In the genomic region with DNA sequence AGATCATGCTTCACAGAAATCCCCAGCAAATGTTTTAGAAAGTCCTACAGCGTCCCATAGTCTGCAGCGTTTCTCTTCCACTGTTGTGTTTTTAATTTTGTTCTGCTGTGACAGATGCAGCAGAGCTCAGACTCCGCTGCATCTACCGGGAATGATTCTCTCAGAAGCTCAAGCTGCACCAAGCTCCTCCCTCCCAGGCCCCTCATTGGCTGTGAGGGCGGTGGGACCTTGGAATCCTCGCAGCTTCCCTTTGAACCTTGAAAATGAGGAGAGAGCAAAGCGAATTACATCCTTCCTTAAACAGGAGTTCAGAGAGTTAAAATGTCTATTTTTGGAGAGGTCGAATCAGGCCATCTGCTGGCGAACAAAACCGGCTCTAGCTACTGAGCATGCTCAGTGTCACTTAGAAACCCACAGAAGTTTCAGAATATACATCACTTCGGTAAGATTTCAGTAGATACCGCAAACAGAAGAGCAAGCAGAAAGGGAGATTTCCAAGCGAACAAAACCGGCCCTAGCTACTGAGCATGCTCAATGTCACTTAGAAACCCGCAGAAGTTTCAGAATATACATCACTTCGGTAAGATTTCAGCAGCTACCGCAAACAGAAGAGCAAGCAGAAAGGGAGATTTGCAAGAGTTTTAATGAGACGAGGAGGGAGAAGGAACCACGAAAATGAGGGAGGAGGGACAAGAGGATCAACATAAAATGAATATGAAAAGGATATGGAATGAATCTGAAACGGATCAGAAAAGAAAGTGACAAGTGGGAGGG, we compare ENCODE assay signal across 1 cellular context.
TF ChIP-seq lines count a peak whose summit lies in the region.

A gene (minus strand): TSS at position 144 of the 774 bp plus-strand sequence. CDS start 188 bp downstream, outside the sequence.

TF ChIP-seq in GM12878, 131 proteins besides CTCF, POLR2A, EP300 and RAD21 (continued from another document and continues in another):
- TF ChIP-seq JUND (IDR thresholded peaks at IDR 0.05; ENCODE audit: low read depth, low read length) = 0 out of 2 replicates have a peak, but pooled peaks have one; percentile 23
- TF ChIP-seq, protein P1, sequence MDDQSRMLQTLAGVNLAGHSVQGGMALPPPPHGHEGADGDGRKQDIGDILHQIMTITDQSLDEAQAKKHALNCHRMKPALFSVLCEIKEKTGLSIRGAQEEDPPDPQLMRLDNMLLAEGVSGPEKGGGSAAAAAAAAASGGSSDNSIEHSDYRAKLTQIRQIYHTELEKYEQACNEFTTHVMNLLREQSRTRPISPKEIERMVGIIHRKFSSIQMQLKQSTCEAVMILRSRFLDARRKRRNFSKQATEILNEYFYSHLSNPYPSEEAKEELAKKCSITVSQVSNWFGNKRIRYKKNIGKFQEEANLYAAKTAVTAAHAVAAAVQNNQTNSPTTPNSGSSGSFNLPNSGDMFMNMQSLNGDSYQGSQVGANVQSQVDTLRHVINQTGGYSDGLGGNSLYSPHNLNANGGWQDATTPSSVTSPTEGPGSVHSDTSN (IDR thresholded peaks at IDR 0.05; ENCODE audit: insufficient replicate concordance, low read depth, low read length) = no peak
- no peak for TF ChIP-seq EGR1 (IDR thresholded peaks at IDR 0.05; ENCODE audit: borderline replicate concordance in 1 of 2, low read depth in 2 of 2, low read length in 2 of 2)
- TF ChIP-seq SP1 (IDR thresholded peaks at IDR 0.05; ENCODE audit: low read depth, low read length) = no peak
- no peak for TF ChIP-seq SIN3A (IDR thresholded peaks at IDR 0.05; ENCODE audit: low read depth, low read length)
- TF ChIP-seq, protein P2, sequence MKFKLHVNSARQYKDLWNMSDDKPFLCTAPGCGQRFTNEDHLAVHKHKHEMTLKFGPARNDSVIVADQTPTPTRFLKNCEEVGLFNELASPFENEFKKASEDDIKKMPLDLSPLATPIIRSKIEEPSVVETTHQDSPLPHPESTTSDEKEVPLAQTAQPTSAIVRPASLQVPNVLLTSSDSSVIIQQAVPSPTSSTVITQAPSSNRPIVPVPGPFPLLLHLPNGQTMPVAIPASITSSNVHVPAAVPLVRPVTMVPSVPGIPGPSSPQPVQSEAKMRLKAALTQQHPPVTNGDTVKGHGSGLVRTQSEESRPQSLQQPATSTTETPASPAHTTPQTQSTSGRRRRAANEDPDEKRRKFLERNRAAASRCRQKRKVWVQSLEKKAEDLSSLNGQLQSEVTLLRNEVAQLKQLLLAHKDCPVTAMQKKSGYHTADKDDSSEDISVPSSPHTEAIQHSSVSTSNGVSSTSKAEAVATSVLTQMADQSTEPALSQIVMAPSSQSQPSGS (IDR thresholded peaks at IDR 0.05; ENCODE audit: low read length) = peak; percentile 81
- TF ChIP-seq CEBPB (IDR thresholded peaks at IDR 0.05; ENCODE audit: borderline replicate concordance in 1 of 2, low read depth in 2 of 2, low read length in 2 of 2) = no peak
- TF ChIP-seq, protein P3, sequence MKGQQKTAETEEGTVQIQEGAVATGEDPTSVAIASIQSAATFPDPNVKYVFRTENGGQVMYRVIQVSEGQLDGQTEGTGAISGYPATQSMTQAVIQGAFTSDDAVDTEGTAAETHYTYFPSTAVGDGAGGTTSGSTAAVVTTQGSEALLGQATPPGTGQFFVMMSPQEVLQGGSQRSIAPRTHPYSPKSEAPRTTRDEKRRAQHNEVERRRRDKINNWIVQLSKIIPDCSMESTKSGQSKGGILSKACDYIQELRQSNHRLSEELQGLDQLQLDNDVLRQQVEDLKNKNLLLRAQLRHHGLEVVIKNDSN (IDR thresholded peaks at IDR 0.05; ENCODE audit: borderline replicate concordance, extremely low read length, insufficient read depth, low read depth, low read length) = no peak
- TF ChIP-seq JUNB (IDR thresholded peaks at IDR 0.05) = peak; percentile 54; the same call in 1 of the 2 replicates
- TF ChIP-seq MXI1 (IDR thresholded peaks at IDR 0.05; ENCODE audit: low read depth, low read length) = peak; percentile 57; the same call in 1 of the 2 replicates
- TF ChIP-seq NFYA (IDR thresholded peaks at IDR 0.05; ENCODE audit: borderline replicate concordance, low read depth, low read length) = no peak
- peak; percentile 96 for TF ChIP-seq RUNX3 (IDR thresholded peaks at IDR 0.05; ENCODE audit: low read length)
- peak; percentile 87 for TF ChIP-seq FOXM1 (IDR thresholded peaks at IDR 0.05; ENCODE audit: low read depth, low read length)
- TF ChIP-seq ZNF274 (IDR thresholded peaks at IDR 0.05; ENCODE audit: insufficient read depth, insufficient read length) = no peak
- TF ChIP-seq, protein P4, sequence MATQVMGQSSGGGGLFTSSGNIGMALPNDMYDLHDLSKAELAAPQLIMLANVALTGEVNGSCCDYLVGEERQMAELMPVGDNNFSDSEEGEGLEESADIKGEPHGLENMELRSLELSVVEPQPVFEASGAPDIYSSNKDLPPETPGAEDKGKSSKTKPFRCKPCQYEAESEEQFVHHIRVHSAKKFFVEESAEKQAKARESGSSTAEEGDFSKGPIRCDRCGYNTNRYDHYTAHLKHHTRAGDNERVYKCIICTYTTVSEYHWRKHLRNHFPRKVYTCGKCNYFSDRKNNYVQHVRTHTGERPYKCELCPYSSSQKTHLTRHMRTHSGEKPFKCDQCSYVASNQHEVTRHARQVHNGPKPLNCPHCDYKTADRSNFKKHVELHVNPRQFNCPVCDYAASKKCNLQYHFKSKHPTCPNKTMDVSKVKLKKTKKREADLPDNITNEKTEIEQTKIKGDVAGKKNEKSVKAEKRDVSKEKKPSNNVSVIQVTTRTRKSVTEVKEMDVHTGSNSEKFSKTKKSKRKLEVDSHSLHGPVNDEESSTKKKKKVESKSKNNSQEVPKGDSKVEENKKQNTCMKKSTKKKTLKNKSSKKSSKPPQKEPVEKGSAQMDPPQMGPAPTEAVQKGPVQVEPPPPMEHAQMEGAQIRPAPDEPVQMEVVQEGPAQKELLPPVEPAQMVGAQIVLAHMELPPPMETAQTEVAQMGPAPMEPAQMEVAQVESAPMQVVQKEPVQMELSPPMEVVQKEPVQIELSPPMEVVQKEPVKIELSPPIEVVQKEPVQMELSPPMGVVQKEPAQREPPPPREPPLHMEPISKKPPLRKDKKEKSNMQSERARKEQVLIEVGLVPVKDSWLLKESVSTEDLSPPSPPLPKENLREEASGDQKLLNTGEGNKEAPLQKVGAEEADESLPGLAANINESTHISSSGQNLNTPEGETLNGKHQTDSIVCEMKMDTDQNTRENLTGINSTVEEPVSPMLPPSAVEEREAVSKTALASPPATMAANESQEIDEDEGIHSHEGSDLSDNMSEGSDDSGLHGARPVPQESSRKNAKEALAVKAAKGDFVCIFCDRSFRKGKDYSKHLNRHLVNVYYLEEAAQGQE (IDR thresholded peaks at IDR 0.05; ENCODE audit: low read depth, low read length) = no peak
- no peak for TF ChIP-seq ZNF207 (IDR thresholded peaks at IDR 0.05; ENCODE audit: borderline replicate concordance)
- TF ChIP-seq, protein P5, sequence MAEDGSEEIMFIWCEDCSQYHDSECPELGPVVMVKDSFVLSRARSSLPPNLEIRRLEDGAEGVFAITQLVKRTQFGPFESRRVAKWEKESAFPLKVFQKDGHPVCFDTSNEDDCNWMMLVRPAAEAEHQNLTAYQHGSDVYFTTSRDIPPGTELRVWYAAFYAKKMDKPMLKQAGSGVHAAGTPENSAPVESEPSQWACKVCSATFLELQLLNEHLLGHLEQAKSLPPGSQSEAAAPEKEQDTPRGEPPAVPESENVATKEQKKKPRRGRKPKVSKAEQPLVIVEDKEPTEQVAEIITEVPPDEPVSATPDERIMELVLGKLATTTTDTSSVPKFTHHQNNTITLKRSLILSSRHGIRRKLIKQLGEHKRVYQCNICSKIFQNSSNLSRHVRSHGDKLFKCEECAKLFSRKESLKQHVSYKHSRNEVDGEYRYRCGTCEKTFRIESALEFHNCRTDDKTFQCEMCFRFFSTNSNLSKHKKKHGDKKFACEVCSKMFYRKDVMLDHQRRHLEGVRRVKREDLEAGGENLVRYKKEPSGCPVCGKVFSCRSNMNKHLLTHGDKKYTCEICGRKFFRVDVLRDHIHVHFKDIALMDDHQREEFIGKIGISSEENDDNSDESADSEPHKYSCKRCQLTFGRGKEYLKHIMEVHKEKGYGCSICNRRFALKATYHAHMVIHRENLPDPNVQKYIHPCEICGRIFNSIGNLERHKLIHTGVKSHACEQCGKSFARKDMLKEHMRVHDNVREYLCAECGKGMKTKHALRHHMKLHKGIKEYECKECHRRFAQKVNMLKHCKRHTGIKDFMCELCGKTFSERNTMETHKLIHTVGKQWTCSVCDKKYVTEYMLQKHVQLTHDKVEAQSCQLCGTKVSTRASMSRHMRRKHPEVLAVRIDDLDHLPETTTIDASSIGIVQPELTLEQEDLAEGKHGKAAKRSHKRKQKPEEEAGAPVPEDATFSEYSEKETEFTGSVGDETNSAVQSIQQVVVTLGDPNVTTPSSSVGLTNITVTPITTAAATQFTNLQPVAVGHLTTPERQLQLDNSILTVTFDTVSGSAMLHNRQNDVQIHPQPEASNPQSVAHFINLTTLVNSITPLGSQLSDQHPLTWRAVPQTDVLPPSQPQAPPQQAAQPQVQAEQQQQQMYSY (CRISPR knock-in tag; IDR thresholded peaks at IDR 0.05) = no peak
- no peak for TF ChIP-seq BMI1 (IDR thresholded peaks at IDR 0.05; ENCODE audit: borderline replicate concordance)
- no peak for TF ChIP-seq SUPT20H (IDR thresholded peaks at IDR 0.05; ENCODE audit: borderline replicate concordance, control insufficient read depth, low read depth, low read length)
- TF ChIP-seq ASH2L (IDR thresholded peaks at IDR 0.05; ENCODE audit: borderline replicate concordance, low read depth) = peak; percentile 96; the same call in 1 of the 2 replicates
- peak; percentile 45 for TF ChIP-seq NRF1 (conservative IDR thresholded peaks at IDR 0.05; ENCODE audit: low read depth, low read length)
- TF ChIP-seq, protein P6, sequence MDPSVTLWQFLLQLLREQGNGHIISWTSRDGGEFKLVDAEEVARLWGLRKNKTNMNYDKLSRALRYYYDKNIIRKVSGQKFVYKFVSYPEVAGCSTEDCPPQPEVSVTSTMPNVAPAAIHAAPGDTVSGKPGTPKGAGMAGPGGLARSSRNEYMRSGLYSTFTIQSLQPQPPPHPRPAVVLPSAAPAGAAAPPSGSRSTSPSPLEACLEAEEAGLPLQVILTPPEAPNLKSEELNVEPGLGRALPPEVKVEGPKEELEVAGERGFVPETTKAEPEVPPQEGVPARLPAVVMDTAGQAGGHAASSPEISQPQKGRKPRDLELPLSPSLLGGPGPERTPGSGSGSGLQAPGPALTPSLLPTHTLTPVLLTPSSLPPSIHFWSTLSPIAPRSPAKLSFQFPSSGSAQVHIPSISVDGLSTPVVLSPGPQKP (IDR thresholded peaks at IDR 0.05; ENCODE audit: low read depth, low read length) = peak; percentile 48; the same call in 1 of the 2 replicates
- no peak for TF ChIP-seq ZNF24 (IDR thresholded peaks at IDR 0.05)
- 0 out of 2 replicates have a peak, but pooled peaks have one; percentile 15 for TF ChIP-seq CHD2 (IDR thresholded peaks at IDR 0.05; ENCODE audit: borderline replicate concordance, low read depth, low read length)
- no peak for TF ChIP-seq SMC3 (IDR thresholded peaks at IDR 0.05; ENCODE audit: borderline replicate concordance, low read length)
- TF ChIP-seq SPI1 (IDR thresholded peaks at IDR 0.05; ENCODE audit: borderline replicate concordance, insufficient read depth, low read depth, low read length) = no peak
- TF ChIP-seq, protein P7, sequence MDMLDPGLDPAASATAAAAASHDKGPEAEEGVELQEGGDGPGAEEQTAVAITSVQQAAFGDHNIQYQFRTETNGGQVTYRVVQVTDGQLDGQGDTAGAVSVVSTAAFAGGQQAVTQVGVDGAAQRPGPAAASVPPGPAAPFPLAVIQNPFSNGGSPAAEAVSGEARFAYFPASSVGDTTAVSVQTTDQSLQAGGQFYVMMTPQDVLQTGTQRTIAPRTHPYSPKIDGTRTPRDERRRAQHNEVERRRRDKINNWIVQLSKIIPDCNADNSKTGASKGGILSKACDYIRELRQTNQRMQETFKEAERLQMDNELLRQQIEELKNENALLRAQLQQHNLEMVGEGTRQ (IDR thresholded peaks at IDR 0.05; ENCODE audit: borderline replicate concordance, low read depth, low read length) = no peak
- TF ChIP-seq, protein P8, sequence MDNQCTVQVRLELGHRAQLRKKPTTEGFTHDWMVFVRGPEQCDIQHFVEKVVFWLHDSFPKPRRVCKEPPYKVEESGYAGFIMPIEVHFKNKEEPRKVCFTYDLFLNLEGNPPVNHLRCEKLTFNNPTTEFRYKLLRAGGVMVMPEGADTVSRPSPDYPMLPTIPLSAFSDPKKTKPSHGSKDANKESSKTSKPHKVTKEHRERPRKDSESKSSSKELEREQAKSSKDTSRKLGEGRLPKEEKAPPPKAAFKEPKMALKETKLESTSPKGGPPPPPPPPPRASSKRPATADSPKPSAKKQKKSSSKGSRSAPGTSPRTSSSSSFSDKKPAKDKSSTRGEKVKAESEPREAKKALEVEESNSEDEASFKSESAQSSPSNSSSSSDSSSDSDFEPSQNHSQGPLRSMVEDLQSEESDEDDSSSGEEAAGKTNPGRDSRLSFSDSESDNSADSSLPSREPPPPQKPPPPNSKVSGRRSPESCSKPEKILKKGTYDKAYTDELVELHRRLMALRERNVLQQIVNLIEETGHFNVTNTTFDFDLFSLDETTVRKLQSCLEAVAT (IDR thresholded peaks at IDR 0.05) = peak; percentile 68
- TF ChIP-seq, protein P9, sequence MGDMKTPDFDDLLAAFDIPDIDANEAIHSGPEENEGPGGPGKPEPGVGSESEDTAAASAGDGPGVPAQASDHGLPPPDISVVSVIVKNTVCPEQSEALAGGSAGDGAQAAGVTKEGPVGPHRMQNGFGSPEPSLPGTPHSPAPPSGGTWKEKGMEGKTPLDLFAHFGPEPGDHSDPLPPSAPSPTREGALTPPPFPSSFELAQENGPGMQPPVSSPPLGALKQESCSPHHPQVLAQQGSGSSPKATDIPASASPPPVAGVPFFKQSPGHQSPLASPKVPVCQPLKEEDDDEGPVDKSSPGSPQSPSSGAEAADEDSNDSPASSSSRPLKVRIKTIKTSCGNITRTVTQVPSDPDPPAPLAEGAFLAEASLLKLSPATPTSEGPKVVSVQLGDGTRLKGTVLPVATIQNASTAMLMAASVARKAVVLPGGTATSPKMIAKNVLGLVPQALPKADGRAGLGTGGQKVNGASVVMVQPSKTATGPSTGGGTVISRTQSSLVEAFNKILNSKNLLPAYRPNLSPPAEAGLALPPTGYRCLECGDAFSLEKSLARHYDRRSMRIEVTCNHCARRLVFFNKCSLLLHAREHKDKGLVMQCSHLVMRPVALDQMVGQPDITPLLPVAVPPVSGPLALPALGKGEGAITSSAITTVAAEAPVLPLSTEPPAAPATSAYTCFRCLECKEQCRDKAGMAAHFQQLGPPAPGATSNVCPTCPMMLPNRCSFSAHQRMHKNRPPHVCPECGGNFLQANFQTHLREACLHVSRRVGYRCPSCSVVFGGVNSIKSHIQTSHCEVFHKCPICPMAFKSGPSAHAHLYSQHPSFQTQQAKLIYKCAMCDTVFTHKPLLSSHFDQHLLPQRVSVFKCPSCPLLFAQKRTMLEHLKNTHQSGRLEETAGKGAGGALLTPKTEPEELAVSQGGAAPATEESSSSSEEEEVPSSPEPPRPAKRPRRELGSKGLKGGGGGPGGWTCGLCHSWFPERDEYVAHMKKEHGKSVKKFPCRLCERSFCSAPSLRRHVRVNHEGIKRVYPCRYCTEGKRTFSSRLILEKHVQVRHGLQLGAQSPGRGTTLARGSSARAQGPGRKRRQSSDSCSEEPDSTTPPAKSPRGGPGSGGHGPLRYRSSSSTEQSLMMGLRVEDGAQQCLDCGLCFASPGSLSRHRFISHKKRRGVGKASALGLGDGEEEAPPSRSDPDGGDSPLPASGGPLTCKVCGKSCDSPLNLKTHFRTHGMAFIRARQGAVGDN (IDR thresholded peaks at IDR 0.05) = 0 out of 2 replicates have a peak, but pooled peaks have one; percentile 15
- no peak for TF ChIP-seq CBX3 (IDR thresholded peaks at IDR 0.05; ENCODE audit: borderline replicate concordance, low read depth)
